Comparison of ENCODE assay signal across 10 cellular contexts in genomic region chr9:89969156-89969566, GRCh38.
DNase-seq lines count a peak whose midpoint lies in the region; ATAC-seq and TF ChIP-seq lines count a peak whose summit lies in the region.
"Had no signal": no experiment of that assay in that cellular context is flagged by ENCODE, and none has a peak within 500 bp of the region (broad histone marks: within the 10 kb centered on the region; RNA-seq: fewer than 3 reads in every experiment).

No MANE protein-coding gene starts in this region.

- peaks cover 6% of the 10 kb centered on the region for H3K4me1 Mint-ChIP-seq in progenitor cell of endocrine pancreas (ENCODE audit: low read depth)

- H3K36me3 ChIP-seq in ascending aorta = no peaks in the 10 kb centered on the region

- DNase-seq in NCI-H1105 treated with DMSO at 0.1 percent for 48 hours (lab: John Stamatoyannopoulos, UW) (peak; percentile 25), NCI-H1105 (lab: John Stamatoyannopoulos, UW) (no peak), H4 (ENCODE audit: low spot score) (peak; percentile 44), progenitor cell of endocrine pancreas (ENCODE audit: low spot score, unreplicated experiment) (no peak), ascending aorta (ENCODE audit: low spot score in 2 of 2) (no peak)
- DNase-seq in activated T-helper 9 cell treated with anti-CD3 and anti-CD28 coated beads, Interleukin-2, amount 50 U/mL, for 16 hours (ENCODE audit: low read depth) = peak; percentile 6
- DNase-seq: left cardiac atrium, NCI-H2171 treated with DMSO at 0.1 percent for 48 hours had no signal

- H3K36me3 Mint-ChIP-seq in progenitor cell of endocrine pancreas (ENCODE audit: insufficient read depth) = no peaks in the 10 kb centered on the region

- no peak overlapping the region for H3K27ac ChIP-seq in ascending aorta

- H3K27me3 ChIP-seq in ascending aorta = no peaks in the 10 kb centered on the region

- no peak overlapping the region for H3K4me3 ChIP-seq in ascending aorta

- intact Hi-C loops in ascending aorta (cut with DNase I) = no loop called here

- no peaks in the 10 kb centered on the region for H3K4me1 ChIP-seq in ascending aorta

- H3K4me3 Mint-ChIP-seq in progenitor cell of endocrine pancreas (ENCODE audit: low read depth) = no peak overlapping the region

- H3K27me3 Mint-ChIP-seq in progenitor cell of endocrine pancreas = peaks cover 4% of the 10 kb centered on the region

- no peaks in the 10 kb centered on the region for H3K9me3 ChIP-seq in ascending aorta

- H3K9me3 Mint-ChIP-seq in progenitor cell of endocrine pancreas (ENCODE audit: low read depth) = no peaks in the 10 kb centered on the region

- no peak for ATAC-seq in GM18907 (IDR thresholded peaks at IDR 0.05; ENCODE audit: unreplicated experiment)
- ATAC-seq in GM21381 (IDR thresholded peaks at IDR 0.05; ENCODE audit: unreplicated experiment) = no peak

- peak overlapping the region; percentile 74 for H3K27ac Mint-ChIP-seq in progenitor cell of endocrine pancreas

- TF ChIP-seq CTCF in progenitor cell of endocrine pancreas (IDR thresholded peaks at IDR 0.05; ENCODE audit: unreplicated experiment) (no peak), ascending aorta (IDR thresholded peaks at IDR 0.05) (no peak)

Comparison
In these comparisons a context has a peak if more than half of its experiments do, and no peak if none do; other contexts are left out.
1. DNase-seq: peak in NCI-H1105 treated with DMSO at 0.1 percent for 48 hours (single experiment), H4 (single experiment) and activated T-helper 9 cell treated with anti-CD3 and anti-CD28 coated beads, Interleukin-2, amount 50 U/mL, for 16 hours (single experiment); none in NCI-H1105 (single experiment), progenitor cell of endocrine pancreas (single experiment) and ascending aorta (0 of 2).